ENCODE assay signal across 1 cellular context in the genomic region with DNA sequence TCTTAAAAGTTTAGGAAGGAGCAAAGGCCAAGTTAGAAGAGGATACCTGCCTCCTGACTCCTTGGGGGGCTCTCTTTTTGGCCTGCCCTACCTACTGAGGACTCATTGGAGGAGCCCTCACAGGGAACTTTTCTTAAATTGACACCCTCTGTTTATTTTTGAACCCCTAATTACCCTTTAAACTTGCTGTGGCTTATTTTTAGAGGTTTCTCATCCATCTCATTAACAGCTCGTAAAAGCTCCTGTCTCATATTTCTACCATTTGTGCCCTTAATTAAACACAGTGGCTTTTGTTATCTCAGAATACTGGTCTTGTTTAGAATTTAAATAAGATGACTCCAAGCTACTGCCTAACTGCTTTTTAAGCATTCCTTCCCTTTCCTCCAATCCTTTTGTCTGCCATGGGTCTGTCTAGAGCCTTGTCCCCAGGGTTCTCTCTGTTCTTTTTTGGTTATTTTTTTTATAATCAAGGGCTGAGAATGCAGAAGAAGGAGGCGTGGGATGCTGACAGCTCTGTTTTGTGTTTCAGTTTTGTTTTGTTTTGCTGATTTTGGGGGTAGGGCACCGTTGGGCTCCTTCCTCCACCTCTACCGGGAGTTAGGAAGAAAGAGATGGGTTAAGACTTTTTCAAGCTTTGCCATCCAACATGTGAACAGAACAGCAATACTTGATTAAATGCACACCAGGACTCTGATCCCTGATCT.
A peak's percentile ranks its signal among the peaks of the same experiment; 100 is the strongest.
TF ChIP-seq lines count a peak whose summit lies in the region.

No MANE protein-coding gene starts in this region.

TF ChIP-seq in H1, 55 proteins besides CTCF, POLR2A, EP300 and RAD21:
- TF ChIP-seq CHD1 (IDR thresholded peaks at IDR 0.05; ENCODE audit: low read depth, low read length) = no peak
- TF ChIP-seq, protein P1, sequence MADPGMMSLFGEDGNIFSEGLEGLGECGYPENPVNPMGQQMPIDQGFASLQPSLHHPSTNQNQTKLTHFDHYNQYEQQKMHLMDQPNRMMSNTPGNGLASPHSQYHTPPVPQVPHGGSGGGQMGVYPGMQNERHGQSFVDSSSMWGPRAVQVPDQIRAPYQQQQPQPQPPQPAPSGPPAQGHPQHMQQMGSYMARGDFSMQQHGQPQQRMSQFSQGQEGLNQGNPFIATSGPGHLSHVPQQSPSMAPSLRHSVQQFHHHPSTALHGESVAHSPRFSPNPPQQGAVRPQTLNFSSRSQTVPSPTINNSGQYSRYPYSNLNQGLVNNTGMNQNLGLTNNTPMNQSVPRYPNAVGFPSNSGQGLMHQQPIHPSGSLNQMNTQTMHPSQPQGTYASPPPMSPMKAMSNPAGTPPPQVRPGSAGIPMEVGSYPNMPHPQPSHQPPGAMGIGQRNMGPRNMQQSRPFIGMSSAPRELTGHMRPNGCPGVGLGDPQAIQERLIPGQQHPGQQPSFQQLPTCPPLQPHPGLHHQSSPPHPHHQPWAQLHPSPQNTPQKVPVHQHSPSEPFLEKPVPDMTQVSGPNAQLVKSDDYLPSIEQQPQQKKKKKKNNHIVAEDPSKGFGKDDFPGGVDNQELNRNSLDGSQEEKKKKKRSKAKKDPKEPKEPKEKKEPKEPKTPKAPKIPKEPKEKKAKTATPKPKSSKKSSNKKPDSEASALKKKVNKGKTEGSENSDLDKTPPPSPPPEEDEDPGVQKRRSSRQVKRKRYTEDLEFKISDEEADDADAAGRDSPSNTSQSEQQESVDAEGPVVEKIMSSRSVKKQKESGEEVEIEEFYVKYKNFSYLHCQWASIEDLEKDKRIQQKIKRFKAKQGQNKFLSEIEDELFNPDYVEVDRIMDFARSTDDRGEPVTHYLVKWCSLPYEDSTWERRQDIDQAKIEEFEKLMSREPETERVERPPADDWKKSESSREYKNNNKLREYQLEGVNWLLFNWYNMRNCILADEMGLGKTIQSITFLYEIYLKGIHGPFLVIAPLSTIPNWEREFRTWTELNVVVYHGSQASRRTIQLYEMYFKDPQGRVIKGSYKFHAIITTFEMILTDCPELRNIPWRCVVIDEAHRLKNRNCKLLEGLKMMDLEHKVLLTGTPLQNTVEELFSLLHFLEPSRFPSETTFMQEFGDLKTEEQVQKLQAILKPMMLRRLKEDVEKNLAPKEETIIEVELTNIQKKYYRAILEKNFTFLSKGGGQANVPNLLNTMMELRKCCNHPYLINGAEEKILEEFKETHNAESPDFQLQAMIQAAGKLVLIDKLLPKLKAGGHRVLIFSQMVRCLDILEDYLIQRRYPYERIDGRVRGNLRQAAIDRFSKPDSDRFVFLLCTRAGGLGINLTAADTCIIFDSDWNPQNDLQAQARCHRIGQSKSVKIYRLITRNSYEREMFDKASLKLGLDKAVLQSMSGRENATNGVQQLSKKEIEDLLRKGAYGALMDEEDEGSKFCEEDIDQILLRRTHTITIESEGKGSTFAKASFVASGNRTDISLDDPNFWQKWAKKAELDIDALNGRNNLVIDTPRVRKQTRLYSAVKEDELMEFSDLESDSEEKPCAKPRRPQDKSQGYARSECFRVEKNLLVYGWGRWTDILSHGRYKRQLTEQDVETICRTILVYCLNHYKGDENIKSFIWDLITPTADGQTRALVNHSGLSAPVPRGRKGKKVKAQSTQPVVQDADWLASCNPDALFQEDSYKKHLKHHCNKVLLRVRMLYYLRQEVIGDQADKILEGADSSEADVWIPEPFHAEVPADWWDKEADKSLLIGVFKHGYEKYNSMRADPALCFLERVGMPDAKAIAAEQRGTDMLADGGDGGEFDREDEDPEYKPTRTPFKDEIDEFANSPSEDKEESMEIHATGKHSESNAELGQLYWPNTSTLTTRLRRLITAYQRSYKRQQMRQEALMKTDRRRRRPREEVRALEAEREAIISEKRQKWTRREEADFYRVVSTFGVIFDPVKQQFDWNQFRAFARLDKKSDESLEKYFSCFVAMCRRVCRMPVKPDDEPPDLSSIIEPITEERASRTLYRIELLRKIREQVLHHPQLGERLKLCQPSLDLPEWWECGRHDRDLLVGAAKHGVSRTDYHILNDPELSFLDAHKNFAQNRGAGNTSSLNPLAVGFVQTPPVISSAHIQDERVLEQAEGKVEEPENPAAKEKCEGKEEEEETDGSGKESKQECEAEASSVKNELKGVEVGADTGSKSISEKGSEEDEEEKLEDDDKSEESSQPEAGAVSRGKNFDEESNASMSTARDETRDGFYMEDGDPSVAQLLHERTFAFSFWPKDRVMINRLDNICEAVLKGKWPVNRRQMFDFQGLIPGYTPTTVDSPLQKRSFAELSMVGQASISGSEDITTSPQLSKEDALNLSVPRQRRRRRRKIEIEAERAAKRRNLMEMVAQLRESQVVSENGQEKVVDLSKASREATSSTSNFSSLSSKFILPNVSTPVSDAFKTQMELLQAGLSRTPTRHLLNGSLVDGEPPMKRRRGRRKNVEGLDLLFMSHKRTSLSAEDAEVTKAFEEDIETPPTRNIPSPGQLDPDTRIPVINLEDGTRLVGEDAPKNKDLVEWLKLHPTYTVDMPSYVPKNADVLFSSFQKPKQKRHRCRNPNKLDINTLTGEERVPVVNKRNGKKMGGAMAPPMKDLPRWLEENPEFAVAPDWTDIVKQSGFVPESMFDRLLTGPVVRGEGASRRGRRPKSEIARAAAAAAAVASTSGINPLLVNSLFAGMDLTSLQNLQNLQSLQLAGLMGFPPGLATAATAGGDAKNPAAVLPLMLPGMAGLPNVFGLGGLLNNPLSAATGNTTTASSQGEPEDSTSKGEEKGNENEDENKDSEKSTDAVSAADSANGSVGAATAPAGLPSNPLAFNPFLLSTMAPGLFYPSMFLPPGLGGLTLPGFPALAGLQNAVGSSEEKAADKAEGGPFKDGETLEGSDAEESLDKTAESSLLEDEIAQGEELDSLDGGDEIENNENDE (IDR thresholded peaks at IDR 0.05; ENCODE audit: insufficient replicate concordance, low read length) = peak; percentile 24
- 0 out of 4 replicates have a peak, but pooled peaks of 1 of the 2 experiments have one; percentile 22 for TF ChIP-seq SIN3A (conservative IDR thresholded peaks at IDR 0.05 in 1 of 2, IDR thresholded peaks at IDR 0.05 in 1 of 2; ENCODE audit: low read depth in 1 of 2, low read length in 2 of 2)
- TF ChIP-seq SP1 (IDR thresholded peaks at IDR 0.05; ENCODE audit: low read depth, low read length) = peak; percentile 51; the same call in 1 of the 2 replicates
- TF ChIP-seq NANOG (IDR thresholded peaks at IDR 0.05; ENCODE audit: insufficient read depth, low read depth, low read length, poor library complexity, severe bottlenecking) = no peak
TF ChIP-seq in H1: peak in this region for 3.
